ENCODE assay signal across 12 cellular contexts in genomic region chr2:194319222-194319992, GRCh38.
DNase-seq lines count a peak whose midpoint lies in the region; ATAC-seq and TF ChIP-seq lines count a peak whose summit lies in the region.
"Had no signal": no experiment of that assay in that cellular context is flagged by ENCODE, and none has a peak within 500 bp of the region (broad histone marks: within the 10 kb centered on the region; RNA-seq: fewer than 3 reads in every experiment).

No MANE protein-coding gene starts in this region.

- H3K9me3 ChIP-seq in endodermal cell (ENCODE audit: control insufficient read depth, low read length) (no peaks in the 10 kb centered on the region), right atrium auricular region (no peaks in the 10 kb centered on the region), heart left ventricle (no peaks in the 10 kb centered on the region)

- no peak overlapping the region for H3K9ac ChIP-seq in endodermal cell (ENCODE audit: extremely low read depth, low read length, poor library complexity, severe bottlenecking)

- no peaks in the 10 kb centered on the region for H3K36me3 Mint-ChIP-seq in endodermal cell (ENCODE audit: low read depth)

- no peak for TF ChIP-seq POLR2A in heart left ventricle (IDR thresholded peaks at IDR 0.05)

- DNase-seq in endodermal cell, result peak; percentile 68
- DNase-seq in central memory CD4-positive, alpha-beta T cell, result no peak
- no peak for DNase-seq in NOMO-1 treated with dmso at 0.1 percent for 144 hours (lab: John Stamatoyannopoulos, UW; ENCODE audit: unreplicated experiment)
- no peak for DNase-seq in right atrium auricular region (ENCODE audit: low spot score)
- no peak for DNase-seq in heart left ventricle
- DNase-seq: activated gamma-delta T cell treated with Interleukin-2 at 50 U/mL for 16 hours, left ventricle myocardium superior, NCI-H2081 treated with DMSO at 0.1 percent for 48 hours had no signal

- H3K4me3 ChIP-seq in endodermal cell (ENCODE audit: low read length) (no peak overlapping the region), right atrium auricular region (no peak overlapping the region), heart left ventricle (no peak overlapping the region)
- H3K4me3 ChIP-seq: skin epidermis had no signal

- no peaks in the 10 kb centered on the region for H3K36me3 ChIP-seq in endodermal cell (ENCODE audit: control insufficient read depth, insufficient read depth, low read length)
- no peaks in the 10 kb centered on the region for H3K36me3 ChIP-seq in right atrium auricular region
- no peaks in the 10 kb centered on the region for H3K36me3 ChIP-seq in heart left ventricle

- H3K4me1 ChIP-seq in endodermal cell (ENCODE audit: control insufficient read depth, insufficient read depth, low read length), result no peaks in the 10 kb centered on the region
- no peaks in the 10 kb centered on the region for H3K4me1 ChIP-seq in right atrium auricular region
- no peaks in the 10 kb centered on the region for H3K4me1 ChIP-seq in heart left ventricle

- no peak overlapping the region for H3K27ac Mint-ChIP-seq in endodermal cell

- TF ChIP-seq CTCF in GM12874 (IDR thresholded peaks at IDR 0.05; ENCODE audit: insufficient read depth, low read depth, low read length) (peak; percentile 46), endodermal cell (conservative IDR thresholded peaks at IDR 0.05) (peak; percentile 76), right atrium auricular region (IDR thresholded peaks at IDR 0.05) (no peak), heart left ventricle (IDR thresholded peaks at IDR 0.05) (no peak)

- H3K4me3 Mint-ChIP-seq in endodermal cell, result no peak overlapping the region

- H3K27ac ChIP-seq in endodermal cell (ENCODE audit: low read depth, low read length), result no peak overlapping the region
- no peak overlapping the region for H3K27ac ChIP-seq in right atrium auricular region
- H3K27ac ChIP-seq in heart left ventricle, result no peak overlapping the region
- H3K27ac ChIP-seq: skin epidermis had no signal

- H3K9me3 Mint-ChIP-seq in endodermal cell, result no peaks in the 10 kb centered on the region

- ATAC-seq in GM21529 (IDR thresholded peaks at IDR 0.05; ENCODE audit: unreplicated experiment) (peak; percentile 80), HG03457 (IDR thresholded peaks at IDR 0.05; ENCODE audit: unreplicated experiment) (peak; percentile 66), heart left ventricle (no peak)
- ATAC-seq: left ventricle myocardium superior had no signal

- no peaks in the 10 kb centered on the region for H3K27me3 Mint-ChIP-seq in endodermal cell (ENCODE audit: insufficient read depth)

- WGBS in endodermal cell (ENCODE audit: insufficient coverage in 1 of 2, insufficient read length in 1 of 2), 2 experiments, result 94 to 100% methylated on average over 2 to 4 of the region's 4 CpGs
- WGBS in heart left ventricle, 4 donors, result 81 to 85% (median 84%) methylated on average over 4 of the region's 4 CpGs

- H3K27me3 ChIP-seq in endodermal cell (ENCODE audit: control insufficient read depth, insufficient read depth, low read length, poor library complexity, severe bottlenecking), result no peaks in the 10 kb centered on the region
- H3K27me3 ChIP-seq in right atrium auricular region, result no peaks in the 10 kb centered on the region
- H3K27me3 ChIP-seq in heart left ventricle, result no peaks in the 10 kb centered on the region

- no peaks in the 10 kb centered on the region for H3K4me1 Mint-ChIP-seq in endodermal cell

- intact Hi-C loops in heart left ventricle (cut with DNase I), result no loop called here

Comparison
In these comparisons a context has a peak if more than half of its experiments do, and no peak if none do; other contexts are left out.
1. CTCF ChIP-seq: peak in GM12874 (single experiment) and endodermal cell (single experiment); none in right atrium auricular region (0 of 2) and heart left ventricle (0 of 12).
2. ATAC-seq: peak in GM21529 (single experiment) and HG03457 (single experiment); none in heart left ventricle (0 of 4).